Comparison of ENCODE assay signal across 8 cellular contexts in genomic region chr6:7389162-7389450, GRCh38. TPM values are rescaled to one million over a fixed set of nuclear protein-coding genes. Genes with fewer than 3 reads are reported as not detected.
DNase-seq lines count a peak whose midpoint lies in the region; ATAC-seq and TF ChIP-seq lines count a peak whose summit lies in the region.

No MANE protein-coding gene starts in this region.

- H3K27ac Mint-ChIP-seq in activated CD8-positive, alpha-beta T cell treated with anti-CD3 and anti-CD28 coated beads for 36 hours = peak overlapping the region; percentile 98

- no peak for TF ChIP-seq POLR2A in gastrocnemius medialis (IDR thresholded peaks at IDR 0.05)

- ATAC-seq in activated CD8-positive, alpha-beta T cell treated with anti-CD3 and anti-CD28 coated beads for 36 hours = no peak
- ATAC-seq in left ventricle myocardium superior (peak; percentile 80), gastrocnemius medialis (no peak), HG03442 (IDR thresholded peaks at IDR 0.05; ENCODE audit: unreplicated experiment) (no peak), GM21529 (IDR thresholded peaks at IDR 0.05; ENCODE audit: unreplicated experiment) (no peak)

- H3K9me3 Mint-ChIP-seq in activated CD8-positive, alpha-beta T cell treated with anti-CD3 and anti-CD28 coated beads for 36 hours = no peaks in the 10 kb centered on the region

- no peaks in the 10 kb centered on the region for H3K27me3 ChIP-seq in gastrocnemius medialis

- peaks cover 15 to 21% of the 10 kb centered on the region in 2 donors for H3K4me1 ChIP-seq in gastrocnemius medialis

- H3K4me3 Mint-ChIP-seq in activated CD8-positive, alpha-beta T cell treated with anti-CD3 and anti-CD28 coated beads for 36 hours = peak overlapping the region; percentile 89

- peak overlapping the region; percentile 86 to 99 (median 94) for H3K4me3 ChIP-seq in gastrocnemius medialis

- no peaks in the 10 kb centered on the region for H3K27me3 Mint-ChIP-seq in activated CD8-positive, alpha-beta T cell treated with anti-CD3 and anti-CD28 coated beads for 36 hours

- peaks cover 40% of the 10 kb centered on the region for H3K4me1 Mint-ChIP-seq in activated CD8-positive, alpha-beta T cell treated with anti-CD3 and anti-CD28 coated beads for 36 hours (ENCODE audit: low read depth)

- DNase-seq in 8988T = peak; percentile 30
- peak; percentile 29 for DNase-seq in GM19240 (ENCODE audit: insufficient read length, low spot score)
- DNase-seq in activated CD8-positive, alpha-beta T cell treated with anti-CD3 and anti-CD28 coated beads for 36 hours = no peak
- no peak for DNase-seq in left ventricle myocardium superior
- DNase-seq in gastrocnemius medialis = no peak
- no peak for DNase-seq in NCI-H2029 (lab: John Stamatoyannopoulos, UW)

- in situ Hi-C loops in gastrocnemius medialis (cut with MboI; ENCODE audit: low sequenced_read_pairs in 4 of 4) = loop anchor here in 2 of 4 donors (10.0 kb wide), 2 partner anchors 64 to 84 kb away; no protein-coding TSS in a partner anchor

- peak overlapping the region; percentile 89 to 91 (median 90) for H3K27ac ChIP-seq in gastrocnemius medialis

- CTCF ChIA-PET in activated CD8-positive, alpha-beta T cell treated with anti-CD3 and anti-CD28 coated beads for 36 hours (lab: Charles Lee) = interaction anchor here (0.6 to 2.5 kb wide), 3 partner anchors 76 to 215 kb away, joined by 3 to 10 read pairs (median 5); partner anchors contain the start of gene SSR1

- intact Hi-C loops in activated CD8-positive, alpha-beta T cell treated with anti-CD3 and anti-CD28 coated beads for 36 hours (cut with micrococcal nuclease) = loop anchor here (10.0 kb wide), 1 partner anchor 74 kb away; the partner anchor contains the start of gene SSR1
- intact Hi-C loops in left ventricle myocardium superior (cut with micrococcal nuclease) = loop anchor here (5.0 kb wide), 1 partner anchor 77 kb away; the partner anchor contains the start of gene SSR1
- intact Hi-C loops in gastrocnemius medialis (cut with DNase I; ENCODE audit: low total_unique reads) = loop anchor here (1.0 to 10.0 kb wide), 3 partner anchors 76 to 704 kb away; partner anchors contain the start of genes SNRNP48 and SSR1

- peaks cover 0 to 13% of the 10 kb centered on the region in 2 donors for H3K36me3 ChIP-seq in gastrocnemius medialis

- POLR2A ChIA-PET in activated CD8-positive, alpha-beta T cell treated with anti-CD3 and anti-CD28 coated beads for 36 hours (lab: Charles Lee) = interaction anchor here (0.8 to 4.0 kb wide), 10 partner anchors 11 to 523 kb away, joined by 3 to 22 read pairs (median 4); partner anchors contain the start of gene SSR1

- no peaks in the 10 kb centered on the region for H3K9me3 ChIP-seq in gastrocnemius medialis

- H3K36me3 Mint-ChIP-seq in activated CD8-positive, alpha-beta T cell treated with anti-CD3 and anti-CD28 coated beads for 36 hours (ENCODE audit: low read depth) = peaks cover 32% of the 10 kb centered on the region

- no peak for TF ChIP-seq CTCF in activated CD8-positive, alpha-beta T cell treated with anti-CD3 and anti-CD28 coated beads for 36 hours (IDR thresholded peaks at IDR 0.05)
- no peak for TF ChIP-seq CTCF in gastrocnemius medialis (IDR thresholded peaks at IDR 0.05 in 4 of 5, conservative IDR thresholded peaks at IDR 0.05 in 1 of 5)

RNA-seq across cellular contexts. Expression of gene CAGE1, which starts 0.4 kb away (rescaled TPM):
- total RNA-seq in activated CD8-positive, alpha-beta T cell treated with anti-CD3 and anti-CD28 coated beads for 36 hours = under 1 TPM; 0.11 to 0.18 TPM
- total RNA-seq in left ventricle myocardium superior (not detected), gastrocnemius medialis (not detected)

RNA-seq across cellular contexts. Expression of gene RIOK1, which starts 0.5 kb away (rescaled TPM):
- 10 to 100 TPM; 46.8 to 50.0 TPM for total RNA-seq in activated CD8-positive, alpha-beta T cell treated with anti-CD3 and anti-CD28 coated beads for 36 hours
- total RNA-seq in left ventricle myocardium superior (10.8 TPM), gastrocnemius medialis (10 to 100 TPM; 13.6 to 22.6 (median 14.3) TPM)

Comparison
In these comparisons a context has a peak if more than half of its experiments do, and no peak if none do; other contexts are left out.
1. DNase-seq: peak in 8988T (single experiment) and GM19240 (single experiment); none in activated CD8-positive, alpha-beta T cell treated with anti-CD3 and anti-CD28 coated beads for 36 hours (single experiment), left ventricle myocardium superior (single experiment), gastrocnemius medialis (0 of 2) and NCI-H2029 (single experiment).